Comparison of ENCODE assay signal across 10 cellular contexts in genomic region chr5:179612577-179613459, GRCh38. TPM values are rescaled to one million over a fixed set of nuclear protein-coding genes. Genes with fewer than 3 reads are reported as not detected.
DNase-seq lines count a peak whose midpoint lies in the region; ATAC-seq lines count a peak whose summit lies in the region.
"Had no signal": no experiment of that assay in that cellular context is flagged by ENCODE, and none has a peak within 500 bp of the region (broad histone marks: within the 10 kb centered on the region; RNA-seq: fewer than 3 reads in every experiment).

No MANE protein-coding gene starts in this region.

- no peaks in the 10 kb centered on the region for H3K27me3 Mint-ChIP-seq in activated CD8-positive, alpha-beta memory T cell treated with anti-CD3 and anti-CD28 coated beads, Interleukin-2, amount 10 ng/mL, durations not matched to agents 7 days and 5 days
- H3K27me3 Mint-ChIP-seq in central memory CD8-positive, alpha-beta T cell = no peaks in the 10 kb centered on the region

- no peaks in the 10 kb centered on the region for H3K9me3 Mint-ChIP-seq in activated CD8-positive, alpha-beta memory T cell treated with anti-CD3 and anti-CD28 coated beads, Interleukin-2, amount 10 ng/mL, durations not matched to agents 7 days and 5 days (ENCODE audit: low read depth)
- H3K9me3 Mint-ChIP-seq in central memory CD8-positive, alpha-beta T cell = no peaks in the 10 kb centered on the region
- H3K9me3 Mint-ChIP-seq in stimulated activated effector memory CD8-positive, alpha-beta T cell treated with anti-CD3 and anti-CD28 coated beads, Interleukin-12 subunit alpha, Interleukin-12 subunit beta, amount 100 ng/mL, for 72 hours = no peaks in the 10 kb centered on the region

- peaks cover 70% of the 10 kb centered on the region for H3K4me1 Mint-ChIP-seq in activated CD8-positive, alpha-beta memory T cell treated with anti-CD3 and anti-CD28 coated beads, Interleukin-2, amount 10 ng/mL, durations not matched to agents 7 days and 5 days
- peaks cover 77% of the 10 kb centered on the region for H3K4me1 Mint-ChIP-seq in central memory CD8-positive, alpha-beta T cell
- peaks cover 71% of the 10 kb centered on the region for H3K4me1 Mint-ChIP-seq in stimulated activated effector memory CD8-positive, alpha-beta T cell treated with anti-CD3 and anti-CD28 coated beads, Interleukin-12 subunit alpha, Interleukin-12 subunit beta, amount 100 ng/mL, for 72 hours

- peaks cover 74% of the 10 kb centered on the region for H3K36me3 Mint-ChIP-seq in activated CD8-positive, alpha-beta memory T cell treated with anti-CD3 and anti-CD28 coated beads, Interleukin-2, amount 10 ng/mL, durations not matched to agents 7 days and 5 days
- H3K36me3 Mint-ChIP-seq in central memory CD8-positive, alpha-beta T cell (ENCODE audit: insufficient read depth) = peaks cover 94% of the 10 kb centered on the region
- H3K36me3 Mint-ChIP-seq in stimulated activated effector memory CD8-positive, alpha-beta T cell treated with anti-CD3 and anti-CD28 coated beads, Interleukin-12 subunit alpha, Interleukin-12 subunit beta, amount 100 ng/mL, for 72 hours = peaks cover 100% of the 10 kb centered on the region

- ATAC-seq in activated CD8-positive, alpha-beta memory T cell treated with anti-CD3 and anti-CD28 coated beads, Interleukin-2, amount 10 ng/mL, durations not matched to agents 7 days and 5 days = no peak
- no peak for ATAC-seq in central memory CD8-positive, alpha-beta T cell (replicated peaks; ENCODE audit: extremely low read depth, poor library complexity, severe bottlenecking)
- no peak for ATAC-seq in stimulated activated effector memory CD8-positive, alpha-beta T cell treated with anti-CD3 and anti-CD28 coated beads, Interleukin-12 subunit alpha, Interleukin-12 subunit beta, amount 100 ng/mL, for 72 hours
- ATAC-seq in HG03442 (IDR thresholded peaks at IDR 0.05; ENCODE audit: unreplicated experiment) = no peak

- peak overlapping the region; percentile 20 for H3K27ac Mint-ChIP-seq in activated CD8-positive, alpha-beta memory T cell treated with anti-CD3 and anti-CD28 coated beads, Interleukin-2, amount 10 ng/mL, durations not matched to agents 7 days and 5 days
- H3K27ac Mint-ChIP-seq in central memory CD8-positive, alpha-beta T cell (ENCODE audit: low read depth) = peak overlapping the region; percentile 82
- H3K27ac Mint-ChIP-seq in stimulated activated effector memory CD8-positive, alpha-beta T cell treated with anti-CD3 and anti-CD28 coated beads, Interleukin-12 subunit alpha, Interleukin-12 subunit beta, amount 100 ng/mL, for 72 hours = peak overlapping the region; percentile 78

- H3K4me3 Mint-ChIP-seq in activated CD8-positive, alpha-beta memory T cell treated with anti-CD3 and anti-CD28 coated beads, Interleukin-2, amount 10 ng/mL, durations not matched to agents 7 days and 5 days = no peak overlapping the region
- peak overlapping the region; percentile 11 for H3K4me3 Mint-ChIP-seq in central memory CD8-positive, alpha-beta T cell
- no peak overlapping the region for H3K4me3 Mint-ChIP-seq in stimulated activated effector memory CD8-positive, alpha-beta T cell treated with anti-CD3 and anti-CD28 coated beads, Interleukin-12 subunit alpha, Interleukin-12 subunit beta, amount 100 ng/mL, for 72 hours

- CTCF ChIA-PET in activated CD8-positive, alpha-beta memory T cell treated with anti-CD3 and anti-CD28 coated beads, Interleukin-2, amount 10 ng/mL, durations not matched to agents 7 days and 5 days (lab: Charles Lee) = interaction anchor here (1.3 to 4.8 kb wide), 2 partner anchors 9 to 12 kb away, joined by 3 to 35 read pairs; partner anchors contain the start of gene HNRNPH1

- no peak for DNase-seq in activated CD8-positive, alpha-beta memory T cell treated with anti-CD3 and anti-CD28 coated beads, Interleukin-2, amount 10 ng/mL, durations not matched to agents 7 days and 5 days
- no peak for DNase-seq in activated CD8-positive, alpha-beta memory T cell treated with anti-CD3 and anti-CD28 coated beads, Interleukin-2, amount 50 U/mL, for 4 hours
- DNase-seq in NCI-H82 (lab: John Stamatoyannopoulos, UW) (peak; percentile 78), NCI-H2029 (lab: John Stamatoyannopoulos, UW) (no peak), AG08396 (ENCODE audit: low spot score) (no peak)
- no peak for DNase-seq in central memory CD8-positive, alpha-beta T cell (ENCODE audit: low spot score in 2 of 2)
- no peak for DNase-seq in stimulated activated effector memory CD8-positive, alpha-beta T cell treated with anti-CD3 and anti-CD28 coated beads, Interleukin-12 subunit alpha, Interleukin-12 subunit beta, amount 100 ng/mL, for 72 hours (ENCODE audit: low spot score in 2 of 2)
- DNase-seq: amygdala, T1000 had no signal

RNA-seq across cellular contexts. Expression of gene HNRNPH1, which starts 10.7 kb away (rescaled TPM):
- total RNA-seq in activated CD8-positive, alpha-beta memory T cell treated with anti-CD3 and anti-CD28 coated beads, Interleukin-2, amount 10 ng/mL, durations not matched to agents 7 days and 5 days = 1,000 to 10,000 TPM in 1 of 2 experiments, 100 to 1,000 TPM in 1; 811 to 1,007 TPM

Comparison
In these comparisons a context has a peak if more than half of its experiments do, and no peak if none do; other contexts are left out.
1. H3K27ac Mint-ChIP-seq: peak in every context shown above with its lines; median percentile 82 in central memory CD8-positive, alpha-beta T cell; 78 in stimulated activated effector memory CD8-positive, alpha-beta T cell treated with anti-CD3 and anti-CD28 coated beads, Interleukin-12 subunit alpha, Interleukin-12 subunit beta, amount 100 ng/mL, for 72 hours; 20 in activated CD8-positive, alpha-beta memory T cell treated with anti-CD3 and anti-CD28 coated beads, Interleukin-2, amount 10 ng/mL, durations not matched to agents 7 days and 5 days.